ENCODE assay signal across 20 cellular contexts in the genomic region with DNA sequence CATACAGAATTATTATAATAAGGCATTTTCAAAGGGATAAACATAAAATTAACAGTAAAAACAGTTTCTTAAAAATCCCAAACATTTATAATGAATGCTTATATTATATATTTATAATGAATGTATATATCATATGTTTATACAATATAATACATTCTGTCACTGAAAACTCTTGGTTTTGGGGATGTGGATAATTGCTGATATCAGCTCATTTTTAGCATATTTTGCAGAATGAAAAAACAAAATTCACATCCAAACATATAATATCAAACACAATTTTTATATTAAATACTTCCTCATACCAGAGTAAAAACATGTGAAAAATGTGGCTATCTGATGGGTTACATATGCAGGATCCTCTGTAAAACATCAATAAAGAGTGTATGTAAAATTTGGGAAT.
"Had no signal": no experiment of that assay in that cellular context is flagged by ENCODE, and none has a peak within 500 bp of the region (broad histone marks: within the 10 kb centered on the region; RNA-seq: fewer than 3 reads in every experiment).

No MANE protein-coding gene starts in this region.

- H3K9me3 ChIP-seq: SJCRH30 had no signal

- H3K27ac ChIP-seq: RWPE1, SJCRH30 had no signal

- H3K36me3 ChIP-seq: SJCRH30 had no signal

- ATAC-seq: Panc1, PC-3, SK-N-SH treated with all-trans-retinoic acid at 6 μM for 48 hours had no signal

- H3K4me1 ChIP-seq: SJCRH30 had no signal

- DNase-seq: Kasumi-1, KG1, MM.1S, NCI-H1092 treated with DMSO at 0.1 percent for 48 hours, NCI-H1436, NCI-H187, NCI-H2029, NCI-H2081 treated with DMSO at 0.1 percent for 48 hours, NCI-H2171, NCI-H226, NCI-H446, NCI-H510A, NCI-H524 treated with DMSO at 0.1 percent for 48 hours, NCI-H774, PC-3, SHP77, SJCRH30 had no signal

- H3K27me3 ChIP-seq: SJCRH30 had no signal

- H3K4me3 ChIP-seq: SJCRH30 had no signal
